In genomic region chr7:27123021-27123476, GRCh38 we compare ENCODE assay signal across 1 cellular context.
A peak's percentile ranks its signal among the peaks of the same experiment; 100 is the strongest.
TF ChIP-seq lines count a peak whose summit lies in the region.

No MANE protein-coding gene starts in this region.

TF ChIP-seq in IMR-90, 13 proteins besides CTCF, POLR2A, EP300 and RAD21:
- TF ChIP-seq MAFK (IDR thresholded peaks at IDR 0.05; ENCODE audit: low read depth, low read length) (no peak), CEBPB (IDR thresholded peaks at IDR 0.05; ENCODE audit: low read depth, low read length) (peak; percentile 92)
